In genomic region chr9:82271099-82271498, GRCh38 we compare ENCODE assay signal across 1 cellular context.
TF ChIP-seq lines count a peak whose summit lies in the region.

No MANE protein-coding gene starts in this region.

TF ChIP-seq in SK-N-SH treated with all-trans-retinoic acid at 6 μM for 48 hours, 23 proteins besides CTCF, POLR2A, EP300 and RAD21 (continued from another document):
- TF ChIP-seq CSRNP3 (CRISPR knock-in tag; IDR thresholded peaks at IDR 0.05) = no peak
- no peak for TF ChIP-seq ISL1 (CRISPR knock-in tag; IDR thresholded peaks at IDR 0.05)
- TF ChIP-seq POU6F1 (CRISPR knock-in tag; IDR thresholded peaks at IDR 0.05; ENCODE audit: borderline replicate concordance, low read depth) = no peak
- TF ChIP-seq PATZ1 (CRISPR knock-in tag; IDR thresholded peaks at IDR 0.05; ENCODE audit: borderline replicate concordance) = no peak
- TF ChIP-seq ARNTL (CRISPR knock-in tag; IDR thresholded peaks at IDR 0.05; ENCODE audit: borderline replicate concordance, low read depth) = no peak
- no peak for TF ChIP-seq GLIS3 (CRISPR knock-in tag; IDR thresholded peaks at IDR 0.05)
- TF ChIP-seq CREB5 (CRISPR knock-in tag; IDR thresholded peaks at IDR 0.05; ENCODE audit: low read depth) = no peak
- TF ChIP-seq RARB (CRISPR knock-in tag; IDR thresholded peaks at IDR 0.05) = no peak
- TF ChIP-seq SNAI2 (CRISPR knock-in tag; IDR thresholded peaks at IDR 0.05) = no peak
- TF ChIP-seq TOX (CRISPR knock-in tag; IDR thresholded peaks at IDR 0.05; ENCODE audit: borderline replicate concordance) = no peak
- no peak for TF ChIP-seq ESRRG (CRISPR knock-in tag; IDR thresholded peaks at IDR 0.05)
- TF ChIP-seq BACH2 (CRISPR knock-in tag; IDR thresholded peaks at IDR 0.05; ENCODE audit: borderline replicate concordance) = no peak
- no peak for TF ChIP-seq OSR1 (CRISPR knock-in tag; IDR thresholded peaks at IDR 0.05)
- no peak for TF ChIP-seq ZFP3 (CRISPR knock-in tag; IDR thresholded peaks at IDR 0.05)
- no peak for TF ChIP-seq TCF4 (CRISPR knock-in tag; IDR thresholded peaks at IDR 0.05; ENCODE audit: borderline replicate concordance)
- no peak for TF ChIP-seq ZFP30 (CRISPR knock-in tag; IDR thresholded peaks at IDR 0.05)
